ENCODE assay signal across 8 cellular contexts in the genomic region with DNA sequence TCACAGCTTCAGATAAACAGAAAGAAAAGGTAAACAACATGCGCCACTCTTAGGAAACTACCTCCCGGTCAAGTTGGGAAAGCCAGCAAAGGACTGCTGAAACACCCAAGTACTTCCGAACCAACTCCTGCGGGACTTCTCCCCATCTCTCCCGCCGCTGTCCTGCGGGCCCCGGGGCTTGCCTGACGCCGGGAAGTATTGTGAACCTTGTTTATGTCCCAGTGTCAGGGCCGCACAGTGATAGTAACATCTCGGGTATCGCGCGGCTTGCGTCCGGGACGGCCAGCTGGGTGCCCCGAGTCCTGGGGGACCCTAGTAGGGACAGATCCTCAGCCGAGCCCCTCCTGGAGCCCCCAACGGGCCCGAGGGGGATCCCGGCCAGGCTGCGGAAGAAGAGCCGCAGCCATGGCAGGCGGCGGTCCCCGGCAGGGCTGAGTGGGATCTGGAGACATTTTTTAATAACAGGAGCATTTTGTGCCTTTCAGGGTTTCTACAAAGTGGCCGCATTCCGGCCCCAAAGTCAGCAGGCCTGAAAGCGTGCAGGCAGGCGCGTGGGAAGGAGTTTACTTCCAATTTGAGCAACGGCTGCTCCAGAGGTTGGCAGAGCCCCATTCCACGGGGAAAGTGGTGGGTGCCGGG. TPM values are rescaled to one million over a fixed set of nuclear protein-coding genes. Genes with fewer than 3 reads are reported as not detected.
DNase-seq lines count a peak whose midpoint lies in the region; ATAC-seq, FAIRE-seq and TF ChIP-seq lines count a peak whose summit lies in the region.

No MANE protein-coding gene starts in this region.

- H3K27ac ChIP-seq in KOPT-K1 (ENCODE audit: low read depth, low read length, poor library complexity, severe bottlenecking) (peak overlapping the region; percentile 85), WERI-Rb-1 (peak overlapping the region; percentile 89), cingulate gyrus (ENCODE audit: low read depth, low read length) (peak overlapping the region; percentile 97), HepG2 (ENCODE audit: extremely low read length, insufficient read depth, low read length) (peak overlapping the region; percentile 92)

- POLR2A ChIA-PET in HepG2 (lab: Yijun Ruan, JAX): interaction anchor here (0.6 to 3.6 kb wide), 18 partner anchors 10 to 394 kb away, joined by 3 to 92 read pairs (median 6); partner anchors contain the start of genes PARP16, PDCD7, RNU5B-1 and SLC51B

- in situ Hi-C loops in HepG2 (cut with HindIII; ENCODE audit: extremely low pct_ligation_motif_present, low pct_unique_long_range_greater_than_20kb): loop anchor here (10.0 kb wide), 1 partner anchor 200 kb away; no protein-coding TSS in a partner anchor

- CTCF ChIA-PET in HepG2 (lab: Yijun Ruan, JAX; ENCODE audit: low intra/inter-chr PET ratio, low total read pairs): interaction anchor here (1.5 kb wide), 1 partner anchor 151 kb away, joined by 6 read pairs; no protein-coding TSS in a partner anchor

- peaks cover 48% of the 10 kb centered on the region for H3K79me2 ChIP-seq in HepG2 (ENCODE audit: insufficient read depth, low read length)

- H3K4me3 ChIP-seq in WERI-Rb-1 (ENCODE audit: low read depth, low read length): peak overlapping the region; percentile 86
- peak overlapping the region; percentile 81 to 97 (median 90) for H3K4me3 ChIP-seq in HepG2 (replicated peaks in 1 of 3; ENCODE audit: insufficient read depth in 1 of 3, low read depth in 2 of 3, low read length in 3 of 3)

- no peak overlapping the region for H2AFZ ChIP-seq in HepG2 (ENCODE audit: low read length)

- intact Hi-C loops in HepG2 (cut with micrococcal nuclease; ENCODE audit: unreplicated experiment): loop anchor here (10.0 kb wide), 2 partner anchors 150 to 200 kb away; no protein-coding TSS in a partner anchor

- ATAC-seq in GM21529 (IDR thresholded peaks at IDR 0.05; ENCODE audit: unreplicated experiment): peak; percentile 32
- ATAC-seq in HepG2: peak; percentile 81

- TF ChIP-seq RAD21 in HepG2 (CRISPR knock-in tag; IDR thresholded peaks at IDR 0.05): no peak

- TF ChIP-seq POLR2A in HepG2 (IDR thresholded peaks at IDR 0.05; ENCODE audit: insufficient read depth in 1 of 2, low read depth in 2 of 2, low read length in 2 of 2): peak; percentile 46 to 49; a peak in 3 of 4 replicates

- H3K4me1 ChIP-seq in HepG2 (ENCODE audit: insufficient read depth, low read length): peaks cover 52% of the 10 kb centered on the region

- TF ChIP-seq CTCF in WERI-Rb-1 (IDR thresholded peaks at IDR 0.05; ENCODE audit: low read depth, low read length) (no peak), HepG2 (CRISPR knock-in tag; IDR thresholded peaks at IDR 0.05) (no peak)

- TF ChIP-seq EP300 in HepG2 (IDR thresholded peaks at IDR 0.05; ENCODE audit: low read depth in 2 of 2, low read length in 2 of 2) (no peak), HepG2 (CRISPR knock-in tag; IDR thresholded peaks at IDR 0.05; ENCODE audit: borderline replicate concordance) (0 out of 2 replicates have a peak, but pooled peaks have one; percentile 11)

- H3K36me3 ChIP-seq in KOPT-K1 (ENCODE audit: insufficient read depth, low read length) (peaks cover 16% of the 10 kb centered on the region), WERI-Rb-1 (peaks cover 7% of the 10 kb centered on the region), HepG2 (replicated peaks in 1 of 2; ENCODE audit: control insufficient read depth in 1 of 2, insufficient read depth in 2 of 2, low read length in 2 of 2) (peaks cover 0 to 16% of the 10 kb centered on the region in 2 experiments; a peak in 1 of 5 replicates)

- BruUV-seq in HepG2 (replicated peaks; lab: Mats Ljungman, UMichigan): TSS peak; percentile 78

- H3K9ac ChIP-seq in HepG2 (ENCODE audit: insufficient read depth, low read depth, low read length): peak overlapping the region; percentile 92

- H3K27me3 ChIP-seq in WERI-Rb-1 (ENCODE audit: insufficient read depth, low read depth, severe bottlenecking): no peaks in the 10 kb centered on the region
- H3K27me3 ChIP-seq in HepG2 (ENCODE audit: control insufficient read depth in 1 of 2, insufficient read depth in 2 of 2, low read length in 2 of 2): no peaks in the 10 kb centered on the region; a peak in 1 of 5 replicates

- H3K9me3 ChIP-seq in KOPT-K1 (ENCODE audit: insufficient read depth, low read length, poor library complexity, severe bottlenecking): no peaks in the 10 kb centered on the region
- H3K9me3 ChIP-seq in WERI-Rb-1 (ENCODE audit: severe bottlenecking): no peaks in the 10 kb centered on the region
- no peaks in the 10 kb centered on the region for H3K9me3 ChIP-seq in HepG2 (ENCODE audit: low read length)

- WGBS in HepG2 (ENCODE audit: low lambda C conversion rate): 0% methylated on average over 17 of the region's 36 CpGs

- FAIRE-seq in HepG2 (lab: Jason Lieb, UNC): no peak

- peak; percentile 73 for DNase-seq in D341Med (ENCODE audit: low spot score)
- DNase-seq in WERI-Rb-1: peak; percentile 22
- DNase-seq in HepG2 (ENCODE audit: low spot score): peak; percentile 64
- peak; percentile 18 to 27 for DNase-seq in stimulated activated CD4-positive, alpha-beta T cell treated with anti-CD3 and anti-CD28 coated beads, Interleukin-4, amount 100 ng/mL, for 48 hours (ENCODE audit: low read depth in 2 of 2)
- DNase-seq in NCI-H1092 (lab: John Stamatoyannopoulos, UW): no peak

- H4K20me1 ChIP-seq in HepG2 (ENCODE audit: insufficient read depth, low read length): 0 out of 2 replicates have a peak, but pooled peaks cover 8% of the 10 kb centered on the region

- H3K4me2 ChIP-seq in HepG2 (ENCODE audit: low read depth, low read length): peak overlapping the region; percentile 80

RNA-seq across cellular contexts. Expression of gene CLPX, which starts 0.7 kb away (rescaled TPM):
- total RNA-seq in HepG2 (2016; rRNA removed; fragmentation: Illumina TruSeq; extraction: Trizol): 61.3 and 100 TPM in 2 replicates
- total RNA-seq in HepG2 (2016; cell fraction: cytosol; rRNA removed; fragmentation: Illumina TruSeq; extraction: Trizol; ENCODE audit: low read depth): 12.9 and 13.1 TPM in 2 replicates
- 63.2 and 98.2 TPM in 2 replicates for total RNA-seq in HepG2 (2016; cell fraction: insoluble cytoplasmic fraction; rRNA removed; fragmentation: Illumina TruSeq; extraction: Trizol)
- 20.9 and 25.4 TPM in 2 replicates for total RNA-seq in HepG2 (2016; cell fraction: membrane; rRNA removed; fragmentation: Illumina TruSeq; extraction: Trizol)
- 31.7 and 36.9 TPM in 2 replicates for total RNA-seq in HepG2 (2016; cell fraction: nucleus; rRNA removed; fragmentation: Illumina TruSeq; extraction: Trizol)
- 26.9 and 33.9 TPM in 2 replicates for polyA plus RNA-seq in HepG2 (2011; rRNA removed)
- 16.3 and 18.6 TPM in 2 replicates for polyA plus RNA-seq in HepG2 (2011; cell fraction: cytosol; rRNA removed)
- polyA plus RNA-seq in HepG2 (2011; cell fraction: nucleus; rRNA removed): 19.7 and 22.9 TPM in 2 replicates
- polyA plus RNA-seq in HepG2 (2012): 42.1 and 52.0 TPM in 2 replicates
- polyA plus RNA-seq in HepG2 (2016; cell fraction: cytosol; fragmentation: Illumina TruSeq; extraction: Trizol; ENCODE audit: low read depth): 4.3 and 5.1 TPM in 2 replicates
- polyA plus RNA-seq in HepG2 (2016; cell fraction: insoluble cytoplasmic fraction; fragmentation: Illumina TruSeq; extraction: Trizol; ENCODE audit: low read depth): 67.6 and 69.7 TPM in 2 replicates
- 8.5 and 9.1 TPM in 2 replicates for polyA plus RNA-seq in HepG2 (2016; cell fraction: membrane; fragmentation: Illumina TruSeq; extraction: Trizol; ENCODE audit: low read depth)
- polyA plus RNA-seq in HepG2 (2016; cell fraction: nucleus; fragmentation: Illumina TruSeq; extraction: Trizol; ENCODE audit: insufficient read depth, low read depth): 28.6 and 29.4 TPM in 2 replicates
- 11.6 and 14.2 TPM in 2 replicates for polyA minus RNA-seq in HepG2 (2011; rRNA and poly(A)+ RNA removed; ENCODE audit: low replicate concordance)
- polyA minus RNA-seq in HepG2 (2011; cell fraction: cytosol; rRNA and poly(A)+ RNA removed): 36.0 and 47.6 TPM in 2 replicates
- 61.9 and 76.2 TPM in 2 replicates for polyA minus RNA-seq in HepG2 (2011; cell fraction: nucleus; rRNA and poly(A)+ RNA removed)

RNA-seq across cellular contexts. Expression of gene CILP, which starts 26.8 kb away (rescaled TPM):
- not detected in 2 replicates for total RNA-seq in HepG2 (2016; rRNA removed; fragmentation: Illumina TruSeq; extraction: Trizol)
- total RNA-seq in HepG2 (2016; cell fraction: cytosol; rRNA removed; fragmentation: Illumina TruSeq; extraction: Trizol; ENCODE audit: low read depth): not detected in 2 replicates
- total RNA-seq in HepG2 (2016; cell fraction: insoluble cytoplasmic fraction; rRNA removed; fragmentation: Illumina TruSeq; extraction: Trizol): not detected in 2 replicates
- not detected in 2 replicates for total RNA-seq in HepG2 (2016; cell fraction: membrane; rRNA removed; fragmentation: Illumina TruSeq; extraction: Trizol)
- total RNA-seq in HepG2 (2016; cell fraction: nucleus; rRNA removed; fragmentation: Illumina TruSeq; extraction: Trizol): not detected in 2 replicates
- 0.03 and 0.08 TPM in 2 replicates for polyA plus RNA-seq in HepG2 (2011; rRNA removed)
- 0.01 and 0.04 TPM in 2 replicates for polyA plus RNA-seq in HepG2 (2011; cell fraction: cytosol; rRNA removed)
- 0.05 and 0.16 TPM in 2 replicates for polyA plus RNA-seq in HepG2 (2011; cell fraction: nucleus; rRNA removed)
- polyA plus RNA-seq in HepG2 (2012): 0.04 TPM in 1 of 2 replicates, not detected in the other
- polyA plus RNA-seq in HepG2 (2016; cell fraction: cytosol; fragmentation: Illumina TruSeq; extraction: Trizol; ENCODE audit: low read depth): not detected in 2 replicates
- polyA plus RNA-seq in HepG2 (2016; cell fraction: insoluble cytoplasmic fraction; fragmentation: Illumina TruSeq; extraction: Trizol; ENCODE audit: low read depth): not detected in 2 replicates
- polyA plus RNA-seq in HepG2 (2016; cell fraction: membrane; fragmentation: Illumina TruSeq; extraction: Trizol; ENCODE audit: low read depth): not detected in 2 replicates
- polyA plus RNA-seq in HepG2 (2016; cell fraction: nucleus; fragmentation: Illumina TruSeq; extraction: Trizol; ENCODE audit: insufficient read depth, low read depth): 0.12 TPM in 1 of 2 replicates, not detected in the other
- 0.02 and 0.06 TPM in 2 replicates for polyA minus RNA-seq in HepG2 (2011; rRNA and poly(A)+ RNA removed; ENCODE audit: low replicate concordance)
- not detected in 2 replicates for polyA minus RNA-seq in HepG2 (2011; cell fraction: cytosol; rRNA and poly(A)+ RNA removed)
- 0.13 TPM in 1 of 2 replicates, not detected in the other for polyA minus RNA-seq in HepG2 (2011; cell fraction: nucleus; rRNA and poly(A)+ RNA removed)

RNA-seq across cellular contexts. Expression of gene PDCD7, which starts 50.8 kb away (rescaled TPM):
- 14.7 and 15.8 TPM in 2 replicates for total RNA-seq in HepG2 (2016; rRNA removed; fragmentation: Illumina TruSeq; extraction: Trizol)
- 6.2 and 7.6 TPM in 2 replicates for total RNA-seq in HepG2 (2016; cell fraction: cytosol; rRNA removed; fragmentation: Illumina TruSeq; extraction: Trizol; ENCODE audit: low read depth)
- total RNA-seq in HepG2 (2016; cell fraction: insoluble cytoplasmic fraction; rRNA removed; fragmentation: Illumina TruSeq; extraction: Trizol): 14.8 and 14.9 TPM in 2 replicates
- 13.2 and 16.8 TPM in 2 replicates for total RNA-seq in HepG2 (2016; cell fraction: membrane; rRNA removed; fragmentation: Illumina TruSeq; extraction: Trizol)
- 8.6 and 11.3 TPM in 2 replicates for total RNA-seq in HepG2 (2016; cell fraction: nucleus; rRNA removed; fragmentation: Illumina TruSeq; extraction: Trizol)
- polyA plus RNA-seq in HepG2 (2011; rRNA removed): 10.1 TPM in 2 replicates
- 7.2 and 9.0 TPM in 2 replicates for polyA plus RNA-seq in HepG2 (2011; cell fraction: cytosol; rRNA removed)
- 5.6 and 6.4 TPM in 2 replicates for polyA plus RNA-seq in HepG2 (2011; cell fraction: nucleus; rRNA removed)
- 9.2 and 10.7 TPM in 2 replicates for polyA plus RNA-seq in HepG2 (2012)
- polyA plus RNA-seq in HepG2 (2016; cell fraction: cytosol; fragmentation: Illumina TruSeq; extraction: Trizol; ENCODE audit: low read depth): 3.5 and 4.1 TPM in 2 replicates
- 18.0 and 18.1 TPM in 2 replicates for polyA plus RNA-seq in HepG2 (2016; cell fraction: insoluble cytoplasmic fraction; fragmentation: Illumina TruSeq; extraction: Trizol; ENCODE audit: low read depth)
- 8.2 and 10.3 TPM in 2 replicates for polyA plus RNA-seq in HepG2 (2016; cell fraction: membrane; fragmentation: Illumina TruSeq; extraction: Trizol; ENCODE audit: low read depth)
- 14.1 and 14.4 TPM in 2 replicates for polyA plus RNA-seq in HepG2 (2016; cell fraction: nucleus; fragmentation: Illumina TruSeq; extraction: Trizol; ENCODE audit: insufficient read depth, low read depth)
- polyA minus RNA-seq in HepG2 (2011; rRNA and poly(A)+ RNA removed; ENCODE audit: low replicate concordance): 12.6 and 19.5 TPM in 2 replicates
- polyA minus RNA-seq in HepG2 (2011; cell fraction: cytosol; rRNA and poly(A)+ RNA removed): 12.3 and 15.5 TPM in 2 replicates
- 11.6 and 14.3 TPM in 2 replicates for polyA minus RNA-seq in HepG2 (2011; cell fraction: nucleus; rRNA and poly(A)+ RNA removed)
